ENCODE assay signal across 20 cellular contexts in the genomic region with DNA sequence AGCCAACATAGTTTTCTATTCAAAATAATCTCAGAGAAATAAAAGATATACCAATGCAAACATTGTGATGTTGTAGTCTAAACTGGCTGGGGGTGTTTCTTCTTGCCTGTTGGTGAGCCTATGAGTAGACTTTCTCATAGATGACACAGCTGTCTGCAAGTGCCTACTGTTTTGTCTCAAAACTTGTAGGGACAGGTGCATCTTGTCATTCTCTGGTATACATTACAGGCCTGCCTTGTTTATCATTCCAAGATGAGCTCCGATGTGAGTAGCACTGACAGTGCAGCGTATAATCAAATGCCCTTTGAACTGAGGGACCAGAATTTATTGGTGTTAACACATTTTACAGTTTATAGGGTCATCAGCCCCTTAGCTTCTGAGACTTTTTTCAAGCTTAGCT.
A peak's percentile ranks its signal among the peaks of the same experiment; 100 is the strongest.
DNase-seq lines count a peak whose midpoint lies in the region; ATAC-seq and TF ChIP-seq lines count a peak whose summit lies in the region.
"Had no signal": no experiment of that assay in that cellular context is flagged by ENCODE, and none has a peak within 500 bp of the region (broad histone marks: within the 10 kb centered on the region; RNA-seq: fewer than 3 reads in every experiment).

No MANE protein-coding gene starts in this region.

- TF ChIP-seq CTCF in nephron (IDR thresholded peaks at IDR 0.05; ENCODE audit: unreplicated experiment in 3 of 3), result no peak

- peaks cover 7% of the 10 kb centered on the region for H3K4me1 ChIP-seq in SJCRH30
- H3K4me1 ChIP-seq: BE2C, Caco-2 had no signal

- no peaks in the 10 kb centered on the region; the same call in 1 of the 2 replicates for H3K9me3 ChIP-seq in SJCRH30 (replicated peaks)
- H3K9me3 ChIP-seq: BE2C, Caco-2 had no signal

- H3K27me3 Mint-ChIP-seq in nephron (ENCODE audit: low read depth), result no peaks in the 10 kb centered on the region
- H3K27me3 Mint-ChIP-seq: CD4-positive, CD25-positive, alpha-beta regulatory T cell had no signal

- DNase-seq in DMS53 (lab: John Stamatoyannopoulos, UW) (peak; percentile 60), NCI-H510A (lab: John Stamatoyannopoulos, UW) (peak; percentile 6), SJCRH30 (peak; percentile 45 to 81), GOT3 (lab: John Stamatoyannopoulos, UW) (no peak)
- no peak for DNase-seq in activated CD4-positive, alpha-beta T cell treated with anti-CD3 and anti-CD28 coated beads for 1 hour
- DNase-seq: ACHN; BE2C; C1 segment of cervical spinal cord; Caco-2; CD4-positive, CD25-positive, alpha-beta regulatory T cell; CD8-positive, alpha-beta memory T cell; DMS79 treated with DMSO at 0.1 percent for 48 hours; GF-D8; H7; HFFc6; IMR-90 had no signal

- no peak for ATAC-seq in HG03196 (IDR thresholded peaks at IDR 0.05; ENCODE audit: unreplicated experiment)
- ATAC-seq: GM23338, HCT116 had no signal

- no peaks in the 10 kb centered on the region for H3K36me3 ChIP-seq in SJCRH30
- H3K36me3 ChIP-seq: BE2C had no signal

- H3K4me3 ChIP-seq in SJCRH30, result no peak overlapping the region
- H3K4me3 ChIP-seq: GM23338 had no signal

- no peaks in the 10 kb centered on the region for H3K4me1 Mint-ChIP-seq in nephron
- H3K4me1 Mint-ChIP-seq: CD4-positive, CD25-positive, alpha-beta regulatory T cell; CD8-positive, alpha-beta memory T cell; GM23338 had no signal

- no peaks in the 10 kb centered on the region for H3K9me3 Mint-ChIP-seq in nephron

- no peaks in the 10 kb centered on the region for H3K36me3 Mint-ChIP-seq in nephron (ENCODE audit: low read depth)
- H3K36me3 Mint-ChIP-seq: CD4-positive, CD25-positive, alpha-beta regulatory T cell; CD8-positive, alpha-beta memory T cell had no signal

- H3K27me3 ChIP-seq in SJCRH30, result no peaks in the 10 kb centered on the region
- H3K27me3 ChIP-seq: BE2C had no signal

- no peak overlapping the region for H3K4me3 Mint-ChIP-seq in nephron
- H3K4me3 Mint-ChIP-seq: CD4-positive, CD25-positive, alpha-beta regulatory T cell; CD8-positive, alpha-beta memory T cell; GM23338; HFFc6 had no signal

- H3K27ac Mint-ChIP-seq in nephron, result peak overlapping the region in 2 of 3 experiments; percentile 39 to 77
- H3K27ac Mint-ChIP-seq: CD4-positive, CD25-positive, alpha-beta regulatory T cell; CD8-positive, alpha-beta memory T cell; GM23338; HFFc6 had no signal

- no peak overlapping the region for H3K27ac ChIP-seq in SJCRH30

Comparison
In these comparisons a context has a peak if more than half of its experiments do, and no peak if none do; other contexts are left out.
1. DNase-seq: peak in DMS53 (single experiment), NCI-H510A (single experiment) and SJCRH30 (2 of 2); none in activated CD4-positive, alpha-beta T cell treated with anti-CD3 and anti-CD28 coated beads for 1 hour (single experiment) and GOT3 (single experiment).